ENCODE assay signal across 25 cellular contexts in the genomic region with DNA sequence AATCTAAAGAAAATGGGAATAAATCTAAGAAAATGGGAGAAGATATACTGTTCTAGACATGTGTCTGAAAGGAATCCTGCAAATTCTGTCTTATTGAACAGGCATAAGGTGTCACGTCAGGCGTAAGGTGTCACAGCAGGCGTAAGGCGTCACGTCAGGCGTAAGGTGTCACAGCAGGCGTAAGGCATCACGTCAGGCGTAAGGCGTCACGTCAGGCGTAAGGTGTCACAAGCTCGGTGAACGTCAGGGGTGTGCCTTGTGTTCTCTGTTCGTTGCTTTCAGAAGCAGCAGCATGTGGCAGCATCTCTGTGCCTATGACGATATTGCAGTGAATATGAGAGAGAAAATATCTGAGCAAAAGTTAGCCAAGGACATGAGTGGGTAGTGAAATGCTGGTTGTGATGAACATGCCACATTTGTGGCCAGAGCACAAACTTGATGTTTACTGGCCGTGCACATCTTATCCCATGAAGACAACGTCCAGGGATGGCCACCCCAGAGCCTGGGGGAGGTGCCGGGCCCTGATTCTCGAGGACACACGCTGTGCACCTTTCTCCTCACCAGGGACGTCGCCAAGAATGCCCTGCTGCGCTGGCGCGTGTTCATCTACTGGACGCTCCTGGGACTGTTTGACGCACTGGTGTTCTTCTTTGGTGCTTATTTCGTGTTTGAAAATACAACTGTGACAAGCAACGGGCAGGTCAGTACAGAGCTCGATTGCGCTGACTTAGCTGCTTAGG.
"Had no signal": no experiment of that assay in that cellular context is flagged by ENCODE, and none has a peak within 500 bp of the region (broad histone marks: within the 10 kb centered on the region; RNA-seq: fewer than 3 reads in every experiment).

No MANE protein-coding gene starts in this region.

- H3K36me3 ChIP-seq: thoracic aorta had no signal

- H3K4me3 ChIP-seq: esophagus muscularis mucosa, gastroesophageal sphincter, heart left ventricle, lower lobe of right lung, pancreas, psoas muscle, thoracic aorta, upper lobe of left lung had no signal

- H3K4me1 Mint-ChIP-seq: activated T-helper 17 cell treated with anti-CD3 and anti-CD28 coated beads, Interleukin-2, amount 50 U/mL, for 72 hours; naive thymus-derived CD8-positive, alpha-beta T cell had no signal

- DNase-seq: activated CD4-positive, alpha-beta T cell treated with anti-CD3 and anti-CD28 coated beads for 48 hours; activated CD8-positive, alpha-beta T cell treated with anti-CD3 and anti-CD28 coated beads, Interleukin-2, amount 10 ng/mL, durations not matched to agents 7 days and 5 days; activated naive CD4-positive, alpha-beta T cell treated with Interleukin-2 at 50 U/mL for 16 hours; caudate nucleus; dermis blood vessel endothelial cell; effector memory CD4-positive, alpha-beta T cell; heart left ventricle; islet precursor cell; left colon; lower lobe of right lung; naive thymus-derived CD8-positive, alpha-beta T cell; pancreas; psoas muscle; right cardiac atrium; SK-N-SH; small intestine; stimulated activated CD4-positive, alpha-beta T cell treated with anti-CD3 and anti-CD28 coated beads, Interleukin-15, amount 100 ng/mL, for 24 hours; T-helper 2 cell; upper lobe of left lung had no signal

- H3K4me3 Mint-ChIP-seq: activated CD8-positive, alpha-beta T cell treated with anti-CD3 and anti-CD28 coated beads, Interleukin-2, amount 10 ng/mL, durations not matched to agents 7 days and 5 days; activated T-helper 17 cell treated with anti-CD3 and anti-CD28 coated beads, Interleukin-2, amount 50 U/mL, for 72 hours; naive thymus-derived CD8-positive, alpha-beta T cell; stimulated activated memory B cell treated with anti-CD40 and anti-IgM and Interleukin-4, amounts not matched to agents 10 μg/mL and 1 μg/mL and 100 μg/mL, for 72 hours had no signal

- H3K27ac ChIP-seq: esophagus muscularis mucosa, gastroesophageal sphincter, heart left ventricle, lower lobe of right lung, pancreas, psoas muscle, thoracic aorta, upper lobe of left lung had no signal

- H3K9me3 Mint-ChIP-seq: activated T-helper 17 cell treated with anti-CD3 and anti-CD28 coated beads, Interleukin-2, amount 50 U/mL, for 72 hours; naive thymus-derived CD8-positive, alpha-beta T cell; stimulated activated memory B cell treated with anti-CD40 and anti-IgM and Interleukin-4, amounts not matched to agents 10 μg/mL and 1 μg/mL and 100 μg/mL, for 72 hours had no signal

- ATAC-seq: activated CD8-positive, alpha-beta T cell treated with anti-CD3 and anti-CD28 coated beads, Interleukin-2, amount 10 ng/mL, durations not matched to agents 7 days and 5 days; activated T-helper 17 cell treated with anti-CD3 and anti-CD28 coated beads, Interleukin-2, amount 50 U/mL, for 72 hours; gastroesophageal sphincter; heart left ventricle; left colon; naive thymus-derived CD8-positive, alpha-beta T cell; pancreas; psoas muscle; right cardiac atrium; Right ventricle myocardium inferior; stimulated activated memory B cell treated with anti-CD40 and anti-IgM and Interleukin-4, amounts not matched to agents 10 μg/mL and 1 μg/mL and 100 μg/mL, for 72 hours had no signal

- H3K4me1 ChIP-seq: esophagus muscularis mucosa, gastroesophageal sphincter, lower lobe of right lung, pancreas, psoas muscle, upper lobe of left lung had no signal

- H3K27me3 ChIP-seq: esophagus muscularis mucosa, gastroesophageal sphincter, heart left ventricle, pancreas, upper lobe of left lung had no signal

- H3K9me3 ChIP-seq: esophagus muscularis mucosa, gastroesophageal sphincter, heart left ventricle, lower lobe of right lung, pancreas, psoas muscle, SK-N-SH, thoracic aorta, upper lobe of left lung had no signal

- H3K27ac Mint-ChIP-seq: activated CD8-positive, alpha-beta T cell treated with anti-CD3 and anti-CD28 coated beads, Interleukin-2, amount 10 ng/mL, durations not matched to agents 7 days and 5 days; activated T-helper 17 cell treated with anti-CD3 and anti-CD28 coated beads, Interleukin-2, amount 50 U/mL, for 72 hours; naive thymus-derived CD8-positive, alpha-beta T cell; stimulated activated memory B cell treated with anti-CD40 and anti-IgM and Interleukin-4, amounts not matched to agents 10 μg/mL and 1 μg/mL and 100 μg/mL, for 72 hours had no signal

- H3K27me3 Mint-ChIP-seq: activated T-helper 17 cell treated with anti-CD3 and anti-CD28 coated beads, Interleukin-2, amount 50 U/mL, for 72 hours; naive thymus-derived CD8-positive, alpha-beta T cell; stimulated activated memory B cell treated with anti-CD40 and anti-IgM and Interleukin-4, amounts not matched to agents 10 μg/mL and 1 μg/mL and 100 μg/mL, for 72 hours had no signal
